10 cellular contexts compared by ENCODE assay signal in genomic region chr3:125057186-125057850, GRCh38. TPM values are rescaled to one million over a fixed set of nuclear protein-coding genes. Genes with fewer than 3 reads are reported as not detected.
A peak's percentile ranks its signal among the peaks of the same experiment; 100 is the strongest.
DNase-seq lines count a peak whose midpoint lies in the region; ATAC-seq and TF ChIP-seq lines count a peak whose summit lies in the region.
"Had no signal": no experiment of that assay in that cellular context is flagged by ENCODE, and none has a peak within 500 bp of the region (broad histone marks: within the 10 kb centered on the region; RNA-seq: fewer than 3 reads in every experiment).

No MANE protein-coding gene starts in this region.

- H3K79me2 ChIP-seq in ACC112 (ENCODE audit: control insufficient read depth, insufficient read depth, low read length, unreplicated experiment) = peaks cover 27% of the 10 kb centered on the region
- no peaks in the 10 kb centered on the region for H3K79me2 ChIP-seq in HCT116 (ENCODE audit: insufficient read depth, low read length)

- DNase-seq in HCT116 (ENCODE audit: low read depth, low spot score) = no peak
- DNase-seq in mesothelial cell of epicardium (ENCODE audit: low spot score in 2 of 2, unreplicated experiment in 2 of 2) = no peak
- no peak for DNase-seq in NCI-H524 (lab: John Stamatoyannopoulos, UW)
- DNase-seq in stimulated activated CD4-positive, alpha-beta T cell treated with anti-CD3 and anti-CD28 coated beads, Interleukin-4, amount 100 ng/mL, for 4 hours = no peak
- DNase-seq in mucosa of gallbladder (ENCODE audit: low spot score) = no peak
- DNase-seq in NCI-H526 treated with DMSO at 0.1 percent for 48 hours (lab: John Stamatoyannopoulos, UW) = no peak
- DNase-seq: activated effector memory CD4-positive, alpha-beta T cell treated with Interleukin-2 at 50 U/mL for 16 hours; DMS79 treated with DMSO at 0.1 percent for 48 hours had no signal

- TF ChIP-seq POLR2A in HCT116 (IDR thresholded peaks at IDR 0.05; ENCODE audit: borderline replicate concordance, extremely low read depth, insufficient read depth, insufficient read length) = no peak

- RAD21 ChIA-PET in HCT116 (lab: Charles Lee; ENCODE audit: low non-redundant PET in 1 of 2, low total read pairs in 2 of 2, uncharacterized antibody in 2 of 2, unreplicated experiment in 2 of 2) = no interaction called here

- H3K36me3 Mint-ChIP-seq in brain = no peaks in the 10 kb centered on the region
- H3K36me3 Mint-ChIP-seq in mesothelial cell of epicardium = no peaks in the 10 kb centered on the region

- BruUV-seq in HCT116 (replicated peaks; lab: Mats Ljungman, UMichigan) = no TSS peak

- H2AFZ ChIP-seq in ACC112 (ENCODE audit: low read length, unreplicated experiment) (no peak overlapping the region), HCT116 (ENCODE audit: low read depth, low read length, poor library complexity, severe bottlenecking) (no peak overlapping the region)

- no peak for ATAC-seq in HCT116

- no peaks in the 10 kb centered on the region for H3K9me2 ChIP-seq in HCT116 (ENCODE audit: insufficient read depth)

- H3K9me3 Mint-ChIP-seq in brain = peaks cover 0 to 8% (median 0%) of the 10 kb centered on the region in 5 experiments
- H3K9me3 Mint-ChIP-seq in mesothelial cell of epicardium = no peaks in the 10 kb centered on the region

- H3K4me1 Mint-ChIP-seq in brain (peaks cover 41% of the 10 kb centered on the region), mesothelial cell of epicardium (peaks cover 25% of the 10 kb centered on the region)

- POLR2A ChIA-PET in HCT116 (lab: Charles Lee) = no interaction called here

- no peaks in the 10 kb centered on the region for H3K27me3 ChIP-seq in ACC112 (ENCODE audit: insufficient read depth, low read length)
- peaks cover 9% of the 10 kb centered on the region; the same call in 1 of the 2 replicates for H3K27me3 ChIP-seq in HCT116 (ENCODE audit: insufficient read depth, low read length)

- no peak overlapping the region for H3K9ac ChIP-seq in HCT116 (ENCODE audit: low read length)

- H3K27me3 Mint-ChIP-seq in brain (peaks cover 3% of the 10 kb centered on the region), mesothelial cell of epicardium (ENCODE audit: low read depth) (peaks cover 64% of the 10 kb centered on the region)

- TF ChIP-seq RAD21 in HCT116 (IDR thresholded peaks at IDR 0.05; ENCODE audit: low read depth) = no peak

- H3K36me3 ChIP-seq in ACC112 (ENCODE audit: insufficient read depth, low read length) (no peaks in the 10 kb centered on the region), HCT116 (ENCODE audit: control insufficient read depth in 1 of 2, insufficient read depth in 2 of 2, low read length in 2 of 2) (no peaks in the 10 kb centered on the region)

- intact Hi-C loops in HCT116 (cut with micrococcal nuclease) = no loop called here

- H4K20me1 ChIP-seq in HCT116 (ENCODE audit: insufficient read depth) = no peaks in the 10 kb centered on the region

- peak overlapping the region; percentile 82 to 90 (median 82) for H3K4me3 Mint-ChIP-seq in brain
- peak overlapping the region; percentile 61 for H3K4me3 Mint-ChIP-seq in mesothelial cell of epicardium

- H3K27ac ChIP-seq in ACC112 (ENCODE audit: low read depth, low read length) (peak overlapping the region; percentile 83), HCT116 (ENCODE audit: low read depth, low read length) (no peak overlapping the region)

- no peak for TF ChIP-seq CTCF in HCT116 (IDR thresholded peaks at IDR 0.05 in 2 of 3, conservative IDR thresholded peaks at IDR 0.05 in 1 of 3; ENCODE audit: borderline replicate concordance in 1 of 3, insufficient read depth in 1 of 3, low read depth in 2 of 3, low read length in 2 of 3)
- no peak for TF ChIP-seq CTCF in brain (conservative IDR thresholded peaks at IDR 0.05)
- TF ChIP-seq CTCF in mesothelial cell of epicardium (IDR thresholded peaks at IDR 0.05; ENCODE audit: unreplicated experiment) = no peak

- H3K27ac Mint-ChIP-seq in brain = peak overlapping the region in 4 of 5 experiments; percentile 38 to 91 (median 87)
- H3K27ac Mint-ChIP-seq in mesothelial cell of epicardium = no peak overlapping the region

- H3K4me3 ChIP-seq in ACC112 (ENCODE audit: low read depth, low read length) (peak overlapping the region; percentile 76), HCT116 (replicated peaks in 1 of 2; ENCODE audit: low read depth in 1 of 2, low read length in 2 of 2) (no peak overlapping the region)

- H3K4me2 ChIP-seq in HCT116 (ENCODE audit: low read length) = peak overlapping the region; percentile 81

- CTCF ChIA-PET in HCT116 (lab: Charles Lee) = no interaction called here

- peaks cover 51% of the 10 kb centered on the region for H3K4me1 ChIP-seq in ACC112 (ENCODE audit: control insufficient read depth, insufficient read depth, low read length, unreplicated experiment)
- peaks cover 12 to 26% of the 10 kb centered on the region in 2 experiments; a peak in 3 of 4 replicates for H3K4me1 ChIP-seq in HCT116 (ENCODE audit: control insufficient read depth in 1 of 2, insufficient read depth in 2 of 2, low read length in 2 of 2)

- no peaks in the 10 kb centered on the region for H3K9me3 ChIP-seq in HCT116 (ENCODE audit: control insufficient read depth in 1 of 2, insufficient read depth in 1 of 2, low read depth in 1 of 2, low read length in 2 of 2)

TF ChIP-seq in HCT116, 20 proteins besides CTCF, POLR2A, EP300 and RAD21:
- peak; percentile 45; the same call in 1 of the 2 replicates for TF ChIP-seq FOSL1 (IDR thresholded peaks at IDR 0.05; ENCODE audit: low read depth)
- no peak for TF ChIP-seq SIN3A (IDR thresholded peaks at IDR 0.05; ENCODE audit: low read depth)

RNA-seq across cellular contexts. Expression of gene HEG1, which starts 1.5 kb away (rescaled TPM):
- total RNA-seq in HCT116 (2021; ENCODE audit: unreplicated experiment) (2.6 TPM), mesothelial cell of epicardium (12.8 to 14.4 TPM (median 13.8 TPM) in 3 replicates), mucosa of gallbladder (47.6 TPM)
- 0.60 and 0.87 TPM in 2 replicates for polyA plus RNA-seq in HCT116 (2012)
- 13.9 TPM for polyA plus RNA-seq in brain (ENCODE audit: insufficient read depth, low read depth, low replicate concordance)
